18 cellular contexts compared by ENCODE assay signal in the genomic region with DNA sequence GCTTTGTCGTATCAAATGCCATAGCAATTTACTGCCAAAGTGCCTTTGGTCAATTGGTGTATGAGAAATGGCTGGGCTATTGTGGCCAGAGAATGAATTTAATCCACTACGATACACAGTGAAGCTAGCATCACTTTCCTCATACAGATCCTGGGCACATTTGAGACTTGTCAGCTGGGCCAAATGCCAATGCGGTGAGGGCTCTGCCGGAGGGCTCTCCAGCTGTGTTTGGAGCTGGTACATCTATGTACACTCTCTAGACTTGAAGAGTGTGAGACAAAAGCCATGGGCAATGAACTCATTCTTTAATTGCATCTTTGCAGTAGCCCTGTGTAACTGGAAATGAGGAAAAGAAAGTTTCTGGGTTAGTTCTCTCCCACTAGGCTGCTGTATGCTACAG.
DNase-seq lines count a peak whose midpoint lies in the region; TF ChIP-seq lines count a peak whose summit lies in the region.
"Had no signal": no experiment of that assay in that cellular context is flagged by ENCODE, and none has a peak within 500 bp of the region (broad histone marks: within the 10 kb centered on the region; RNA-seq: fewer than 3 reads in every experiment).

No MANE protein-coding gene starts in this region.

- H3K4me1 Mint-ChIP-seq in nephron progenitor cell, result peaks cover 25% of the 10 kb centered on the region
- H3K4me1 Mint-ChIP-seq: CD8-positive, alpha-beta memory T cell had no signal

- no peaks in the 10 kb centered on the region for H3K27me3 ChIP-seq in H7 (ENCODE audit: control insufficient read depth, insufficient read depth, low read length)
- H3K27me3 ChIP-seq: BE2C, SJCRH30 had no signal

- H3K4me3 Mint-ChIP-seq in nephron progenitor cell, result no peak overlapping the region
- H3K4me3 Mint-ChIP-seq: CD8-positive, alpha-beta memory T cell had no signal

- H3K4me3 ChIP-seq in H7 (ENCODE audit: insufficient read depth, low read depth, low read length), result no peak overlapping the region
- H3K4me3 ChIP-seq: SJCRH30 had no signal

- peaks cover 13% of the 10 kb centered on the region for H3K27me3 Mint-ChIP-seq in nephron progenitor cell (ENCODE audit: low read depth, poor library complexity)

- H3K36me3 ChIP-seq in H7 (replicated peaks; ENCODE audit: control insufficient read depth, insufficient read depth, low read length), result no peaks in the 10 kb centered on the region
- H3K36me3 ChIP-seq: BE2C, SJCRH30 had no signal

- no peak overlapping the region for H3K27ac Mint-ChIP-seq in nephron progenitor cell
- H3K27ac Mint-ChIP-seq: CD8-positive, alpha-beta memory T cell had no signal

- H3K9me3 Mint-ChIP-seq in nephron progenitor cell, result no peaks in the 10 kb centered on the region

- no peaks in the 10 kb centered on the region for H3K36me3 Mint-ChIP-seq in nephron progenitor cell (ENCODE audit: low read depth)

- TF ChIP-seq CTCF in nephron progenitor cell (IDR thresholded peaks at IDR 0.05), result no peak

- peak; percentile 17 for DNase-seq in NCI-H2107 treated with DMSO at 0.1 percent for 48 hours (lab: John Stamatoyannopoulos, UW; ENCODE audit: unreplicated experiment)
- DNase-seq in NCI-H2107 (lab: John Stamatoyannopoulos, UW), result no peak
- DNase-seq in NCI-H1105 (lab: John Stamatoyannopoulos, UW), result peak; percentile 91
- peak; percentile 98 for DNase-seq in NCI-H510A treated with DMSO at 0.1 percent for 48 hours (lab: John Stamatoyannopoulos, UW)
- DNase-seq in ureter (ENCODE audit: low spot score), result no peak
- DNase-seq in H7, result no peak
- no peak for DNase-seq in nephron progenitor cell
- no peak for DNase-seq in HuH-7 (ENCODE audit: low spot score)
- DNase-seq: 8988T; BE2C; CD8-positive, alpha-beta memory T cell; GOT3; Karpas-422; NCI-H1694 treated with DMSO at 0.1 percent for 48 hours; NCI-H526; OCI-M1; SJCRH30; SW 1271 had no signal

Comparison
In these comparisons a context has a peak if more than half of its experiments do, and no peak if none do; other contexts are left out.
1. DNase-seq: peak in NCI-H2107 treated with DMSO at 0.1 percent for 48 hours (single experiment), NCI-H1105 (single experiment) and NCI-H510A treated with DMSO at 0.1 percent for 48 hours (single experiment); none in NCI-H2107 (single experiment), ureter (single experiment), H7 (single experiment), nephron progenitor cell (single experiment) and HuH-7 (single experiment).